ENCODE assay signal across 8 cellular contexts in genomic region chr17:44911133-44912001, GRCh38. TPM values are rescaled to one million over a fixed set of nuclear protein-coding genes. Genes with fewer than 3 reads are reported as not detected.
A peak's percentile ranks its signal among the peaks of the same experiment; 100 is the strongest.
DNase-seq lines count a peak whose midpoint lies in the region; ATAC-seq and TF ChIP-seq lines count a peak whose summit lies in the region.

No MANE protein-coding gene starts in this region.

- no peak overlapping the region for H3K27ac Mint-ChIP-seq in progenitor cell of endocrine pancreas

- no peaks in the 10 kb centered on the region for H3K4me1 Mint-ChIP-seq in progenitor cell of endocrine pancreas (ENCODE audit: low read depth)

- no peak overlapping the region for H2AFZ ChIP-seq in OCI-LY7 (ENCODE audit: low read length)

- H3K4me2 ChIP-seq in OCI-LY7 (ENCODE audit: low read length): peak overlapping the region; percentile 16; the same call in 1 of the 2 replicates

- no peak overlapping the region for H3K27ac ChIP-seq in OCI-LY7 (ENCODE audit: low read depth, low read length, poor library complexity, severe bottlenecking)

- H3K9me3 ChIP-seq in OCI-LY7 (ENCODE audit: low read length): no peaks in the 10 kb centered on the region

- POLR2A ChIA-PET in OCI-LY7 (lab: Charles Lee): interaction anchor here (0.6 kb wide), 2 partner anchors 9 to 72 kb away, joined by 3 read pairs; no protein-coding TSS in a partner anchor

- intact Hi-C loops in OCI-LY7 (cut with micrococcal nuclease; ENCODE audit: unreplicated experiment): no loop called here
- intact Hi-C loops in cardiac septum (cut with DNase I): no loop called here

- H3K79me2 ChIP-seq in OCI-LY7 (ENCODE audit: insufficient read depth, low read depth, low read length): no peaks in the 10 kb centered on the region

- H3K9me3 Mint-ChIP-seq in progenitor cell of endocrine pancreas (ENCODE audit: low read depth): no peaks in the 10 kb centered on the region

- H3K4me3 ChIP-seq in OCI-LY7 (ENCODE audit: low read depth, low read length, poor library complexity, severe bottlenecking): no peak overlapping the region

- peaks cover 54% of the 10 kb centered on the region for H3K27me3 Mint-ChIP-seq in progenitor cell of endocrine pancreas

- no peaks in the 10 kb centered on the region for H3K36me3 ChIP-seq in OCI-LY7 (ENCODE audit: insufficient read depth, low read length)

- TF ChIP-seq CTCF in OCI-LY7 (conservative IDR thresholded peaks at IDR 0.05; ENCODE audit: low read length) (peak; percentile 68), progenitor cell of endocrine pancreas (IDR thresholded peaks at IDR 0.05; ENCODE audit: unreplicated experiment) (peak; percentile 71)

- no TSS peak for BruUV-seq in OCI-LY7 (replicated peaks; lab: Mats Ljungman, UMichigan)

- H3K36me3 Mint-ChIP-seq in progenitor cell of endocrine pancreas (ENCODE audit: insufficient read depth): no peaks in the 10 kb centered on the region

- CTCF ChIA-PET in OCI-LY7 (lab: Charles Lee; ENCODE audit: unreplicated experiment): interaction anchor here (0.6 kb wide), 3 partner anchors 9 to 235 kb away, joined by 3 to 5 read pairs (median 3); no protein-coding TSS in a partner anchor

- ATAC-seq in HG03108 (IDR thresholded peaks at IDR 0.05; ENCODE audit: unreplicated experiment) (no peak), GM21423 (IDR thresholded peaks at IDR 0.05; ENCODE audit: unreplicated experiment) (no peak)

- peak; percentile 30 for DNase-seq in SKM-1 treated with dmso at 0.1 percent for 144 hours (lab: John Stamatoyannopoulos, UW; ENCODE audit: unreplicated experiment)
- no peak for DNase-seq in SKM-1 (lab: John Stamatoyannopoulos, UW; ENCODE audit: unreplicated experiment)
- DNase-seq in OCI-LY7 (ENCODE audit: low spot score): peak; percentile 56
- peak; percentile 58 for DNase-seq in activated naive CD4-positive, alpha-beta T cell treated with Interleukin-2 at 50 U/mL for 16 hours
- peak; percentile 83 for DNase-seq in cardiac septum (ENCODE audit: low spot score)
- peak; percentile 58 for DNase-seq in progenitor cell of endocrine pancreas (ENCODE audit: low spot score, unreplicated experiment)

- no peaks in the 10 kb centered on the region for H4K20me1 ChIP-seq in OCI-LY7 (ENCODE audit: insufficient read depth, low read length)

- H3K4me3 Mint-ChIP-seq in progenitor cell of endocrine pancreas (ENCODE audit: low read depth): peak overlapping the region; percentile 50

- H3K9me2 ChIP-seq in OCI-LY7 (ENCODE audit: insufficient read depth, low read length): no peaks in the 10 kb centered on the region

- peaks cover 7% of the 10 kb centered on the region for H3K4me1 ChIP-seq in OCI-LY7 (ENCODE audit: insufficient read depth, low read length, poor library complexity, severe bottlenecking)

RNA-seq across cellular contexts. Expression of gene GFAP, which starts 3.9 kb away (rescaled TPM):
- total RNA-seq in OCI-LY7 (2014; rRNA removed; shearing (Covaris generic)): 0.51 TPM in 1 of 2 replicates, not detected in the other
- not detected in 2 replicates for total RNA-seq in OCI-LY7 (2022)
- total RNA-seq in cardiac septum: 7.0 TPM
- not detected in 2 replicates for total RNA-seq in progenitor cell of endocrine pancreas

RNA-seq across cellular contexts. Expression of gene EFTUD2, which starts 12.1 kb away (rescaled TPM):
- 73.5 and 91.4 TPM in 2 replicates for total RNA-seq in OCI-LY7 (2014; rRNA removed; shearing (Covaris generic))
- total RNA-seq in OCI-LY7 (2022) (133 and 148 TPM in 2 replicates), cardiac septum (62.0 TPM), progenitor cell of endocrine pancreas (127 and 133 TPM in 2 replicates)

RNA-seq across cellular contexts. Expression of gene KIF18B, which starts 36.2 kb away (rescaled TPM):
- 33.4 and 42.2 TPM in 2 replicates for total RNA-seq in OCI-LY7 (2014; rRNA removed; shearing (Covaris generic))
- total RNA-seq in OCI-LY7 (2022) (126 and 146 TPM in 2 replicates), cardiac septum (0.13 TPM), progenitor cell of endocrine pancreas (27.7 and 32.2 TPM in 2 replicates)

RNA-seq across cellular contexts. Expression of gene C1QL1, which starts 56.7 kb away (rescaled TPM):
- not detected in 2 replicates for total RNA-seq in OCI-LY7 (2014; rRNA removed; shearing (Covaris generic))
- total RNA-seq in OCI-LY7 (2022) (not detected in 2 replicates), cardiac septum (0.97 TPM), progenitor cell of endocrine pancreas (36.2 and 37.0 TPM in 2 replicates)

Comparison
In these comparisons a context has a peak if more than half of its experiments do, and no peak if none do; other contexts are left out.
1. RNA of gene KIF18B, which starts 36.2 kb away (total RNA-seq): 33.4 to 146 TPM in OCI-LY7 and 27.7 to 32.2 TPM in progenitor cell of endocrine pancreas; 0.13 TPM in cardiac septum (single experiment); every median in the first group is over 10 times any median in the second.